ENCODE assay signal across 27 cellular contexts in genomic region chr22:37172266-37173245, GRCh38. TPM values are rescaled to one million over a fixed set of nuclear protein-coding genes. Genes with fewer than 3 reads are reported as not detected.
DNase-seq lines count a peak whose midpoint lies in the region; ATAC-seq and TF ChIP-seq lines count a peak whose summit lies in the region.
"Had no signal": no experiment of that assay in that cellular context is flagged by ENCODE, and none has a peak within 500 bp of the region (broad histone marks: within the 10 kb centered on the region; RNA-seq: fewer than 3 reads in every experiment).

No MANE protein-coding gene starts in this region.

- no peak for TF ChIP-seq CTCF in sigmoid colon (IDR thresholded peaks at IDR 0.05)

- no peak for TF ChIP-seq EP300 in sigmoid colon (IDR thresholded peaks at IDR 0.05)

- H3K9me3 Mint-ChIP-seq in activated T-cell treated with anti-CD3 and anti-CD28 coated beads, Interleukin-2, amount 50 U/mL, for 72 hours: no peaks in the 10 kb centered on the region
- H3K9me3 Mint-ChIP-seq in T-cell: no peaks in the 10 kb centered on the region

- no peak for TF ChIP-seq POLR2A in sigmoid colon (IDR thresholded peaks at IDR 0.05)

- no peaks in the 10 kb centered on the region for H3K36me3 Mint-ChIP-seq in activated T-cell treated with anti-CD3 and anti-CD28 coated beads, Interleukin-2, amount 50 U/mL, for 72 hours (ENCODE audit: insufficient read depth in 2 of 2)
- peaks cover 6% of the 10 kb centered on the region for H3K36me3 Mint-ChIP-seq in T-cell

- H3K4me3 Mint-ChIP-seq in activated T-cell treated with anti-CD3 and anti-CD28 coated beads, Interleukin-2, amount 50 U/mL, for 72 hours: no peak overlapping the region
- H3K4me3 Mint-ChIP-seq in T-cell: no peak overlapping the region

- H3K4me1 Mint-ChIP-seq in activated T-cell treated with anti-CD3 and anti-CD28 coated beads, Interleukin-2, amount 50 U/mL, for 72 hours (ENCODE audit: low read depth): peaks cover 39% of the 10 kb centered on the region
- peaks cover 49 to 56% (median 55%) of the 10 kb centered on the region in 3 donors for H3K4me1 Mint-ChIP-seq in T-cell

- H3K27ac ChIP-seq in sigmoid colon: no peak overlapping the region
- H3K27ac ChIP-seq: ascending aorta, stomach, transverse colon had no signal

- CTCF ChIA-PET in T-cell (lab: Charles Lee): interaction anchor here in 1 of 2 donors (0.9 kb wide), 2 partner anchors 51 to 52 kb away, joined by 3 read pairs; no protein-coding TSS in a partner anchor

- H3K4me3 ChIP-seq in sigmoid colon: no peak overlapping the region
- H3K4me3 ChIP-seq: A549, ascending aorta, mucosa of descending colon, smooth muscle cell, stomach, transverse colon had no signal

- H3K36me3 ChIP-seq in sigmoid colon: no peaks in the 10 kb centered on the region
- H3K36me3 ChIP-seq: ascending aorta, BE2C, stomach, transverse colon had no signal

- intact Hi-C loops in sigmoid colon (cut with DNase I): no loop called here

- H3K4me1 ChIP-seq in sigmoid colon: peaks cover 0 to 20% (median 18%) of the 10 kb centered on the region in 4 donors

- peaks cover 8% of the 10 kb centered on the region for H3K27me3 Mint-ChIP-seq in activated T-cell treated with anti-CD3 and anti-CD28 coated beads, Interleukin-2, amount 50 U/mL, for 72 hours (ENCODE audit: low read depth)
- H3K27me3 Mint-ChIP-seq in T-cell: peaks cover under 1 to 6% of the 10 kb centered on the region in 2 donors

- no peaks in the 10 kb centered on the region for H3K9me3 ChIP-seq in sigmoid colon
- H3K9me3 ChIP-seq: A549, ascending aorta, BE2C, mucosa of descending colon, stomach, transverse colon had no signal

- in situ Hi-C loops in G401 (cut with HindIII; ENCODE audit: low sequenced_read_pairs): no loop called here

- DNase-seq in activated T-cell treated with anti-CD3 and anti-CD28 coated beads, Interleukin-2, amount 50 U/mL, for 1 hour: peak; percentile 12
- no peak for DNase-seq in activated T-cell treated with anti-CD3 and anti-CD28 coated beads, Interleukin-2, amount 50 U/mL, for 72 hours
- DNase-seq in T-cell (peak in 1 of 34 experiments; percentile 18), islet precursor cell (peak; percentile 42), sigmoid colon (peak; percentile 50), G401 (ENCODE audit: low spot score) (no peak), HCEC 1CT (no peak), activated gamma-delta T cell treated with Interleukin-2 at 50 U/mL for 16 hours (no peak)
- DNase-seq: activated CD4-positive, alpha-beta T cell treated with anti-CD3 and anti-CD28 coated beads for 48 hours; BE2C; central memory CD4-positive, alpha-beta T cell; DND-41; foreskin fibroblast; NCI-H1092; NCI-H1930; NCI-H2227 treated with DMSO at 0.1 percent for 48 hours; NCI-H82; stomach; transverse colon had no signal

- POLR2A ChIA-PET in T-cell (lab: Charles Lee): no interaction called here

- no peak overlapping the region for H3K27ac Mint-ChIP-seq in activated T-cell treated with anti-CD3 and anti-CD28 coated beads, Interleukin-2, amount 50 U/mL, for 72 hours
- H3K27ac Mint-ChIP-seq in T-cell: peak overlapping the region; percentile 48 to 63

- ATAC-seq in activated T-cell treated with anti-CD3 and anti-CD28 coated beads, Interleukin-2, amount 50 U/mL, for 72 hours (replicated peaks in 1 of 2): no peak
- ATAC-seq in T-cell (replicated peaks in 1 of 4): no peak
- ATAC-seq: A549, left lobe of liver, mucosa of descending colon had no signal

- 92 to 94% methylated on average over 14 of the region's 14 CpGs for WGBS in sigmoid colon, 2 donors

- no peaks in the 10 kb centered on the region for H3K27me3 ChIP-seq in sigmoid colon
- H3K27me3 ChIP-seq: ascending aorta, BE2C, stomach, transverse colon had no signal

RNA-seq across cellular contexts. Expression of gene C1QTNF6, which starts 15.5 kb away (rescaled TPM):
- 10 to 100 TPM; 22.7 to 30.0 TPM for total RNA-seq in activated T-cell treated with anti-CD3 and anti-CD28 coated beads, Interleukin-2, amount 50 U/mL, for 72 hours
- total RNA-seq in T-cell: 10 to 100 TPM in 4 of 5 donors, 1 to 10 TPM in 1; 9.0 to 26.4 (median 22.0) TPM
- total RNA-seq in sigmoid colon: 1 to 10 TPM; 1.1 to 5.5 (median 1.6) TPM
- 10 to 100 TPM in 1 of 3 donors, 1 to 10 TPM in 2; 1.8 to 12.1 (median 1.8) TPM for polyA plus RNA-seq in sigmoid colon
- total RNA-seq in G401 (2014; rRNA removed; shearing (Covaris generic)): 5.0 and 6.7 TPM in 2 replicates

RNA-seq across cellular contexts. Expression of gene IL2RB, which starts 22.8 kb away (rescaled TPM):
- 100 to 1,000 TPM; 313 to 440 TPM for total RNA-seq in activated T-cell treated with anti-CD3 and anti-CD28 coated beads, Interleukin-2, amount 50 U/mL, for 72 hours
- total RNA-seq in T-cell (100 to 1,000 TPM in 2 of 5 donors, 10 to 100 TPM in 3; 53.6 to 118 (median 98.1) TPM), sigmoid colon (under 1 TPM in 3 of 4 donors, not detected in 1; under 0.01 to 0.33 (median 0.14) TPM)
- 1 to 10 TPM in 1 of 3 donors, under 1 TPM in 2; under 0.01 to 9.7 (median 0.46) TPM for polyA plus RNA-seq in sigmoid colon
- not detected in 2 replicates for total RNA-seq in G401 (2014; rRNA removed; shearing (Covaris generic))

RNA-seq across cellular contexts. Expression of gene SSTR3, which starts 39.7 kb away (rescaled TPM):
- 10 to 100 TPM in 1 of 2 donors, 1 to 10 TPM in 1; 10.0 to 14.6 TPM for total RNA-seq in activated T-cell treated with anti-CD3 and anti-CD28 coated beads, Interleukin-2, amount 50 U/mL, for 72 hours
- total RNA-seq in T-cell (1 to 10 TPM; 4.6 to 8.7 (median 5.3) TPM), sigmoid colon (under 1 TPM in 1 of 4 donors, not detected in 3; 0.36 TPM)
- 1 to 10 TPM in 1 of 3 donors, not detected in 2; 1.7 TPM for polyA plus RNA-seq in sigmoid colon
- total RNA-seq in G401 (2014; rRNA removed; shearing (Covaris generic)): not detected in 2 replicates
- total RNA-seq: ascending aorta, epithelial cell of proximal tubule, left lobe of liver, pulmonary artery endothelial cell, Right ventricle myocardium inferior, smooth muscle cell had no signal
- polyA plus RNA-seq: A549, smooth muscle cell had no signal

Comparison
In these comparisons a context has a peak if more than half of its experiments do, and no peak if none do; other contexts are left out.
1. DNase-seq: peak in activated T-cell treated with anti-CD3 and anti-CD28 coated beads, Interleukin-2, amount 50 U/mL, for 1 hour (single experiment), islet precursor cell (single experiment) and sigmoid colon (single experiment); none in activated T-cell treated with anti-CD3 and anti-CD28 coated beads, Interleukin-2, amount 50 U/mL, for 72 hours (0 of 2), G401 (single experiment), HCEC 1CT (single experiment) and activated gamma-delta T cell treated with Interleukin-2 at 50 U/mL for 16 hours (single experiment).
2. RNA of gene IL2RB, which starts 22.8 kb away (total RNA-seq): 313 to 440 TPM in activated T-cell treated with anti-CD3 and anti-CD28 coated beads, Interleukin-2, amount 50 U/mL, for 72 hours and 53.6 to 118 TPM in T-cell; under 0.01 to 0.33 TPM in sigmoid colon and not detected in G401; every median in the first group is over 10 times any median in the second.